Comparison of ENCODE assay signal across 18 cellular contexts in genomic region chr3:127288343-127288742, GRCh38. TPM values are rescaled to one million over a fixed set of nuclear protein-coding genes. Genes with fewer than 3 reads are reported as not detected.
DNase-seq lines count a peak whose midpoint lies in the region; ATAC-seq and TF ChIP-seq lines count a peak whose summit lies in the region.
"Had no signal": no experiment of that assay in that cellular context is flagged by ENCODE, and none has a peak within 500 bp of the region (broad histone marks: within the 10 kb centered on the region; RNA-seq: fewer than 3 reads in every experiment).

No MANE protein-coding gene starts in this region.

- H3K36me3 ChIP-seq in esophagus muscularis mucosa: no peaks in the 10 kb centered on the region
- H3K36me3 ChIP-seq: HAP-1 had no signal

- 94% methylated on average over 16 of the region's 17 CpGs for WGBS in esophagus muscularis mucosa

- no peak for DNase-seq in stimulated activated naive CD8-positive, alpha-beta T cell treated with anti-CD3 and anti-CD28 coated beads, Interleukin-15, amount 100 ng/mL, for 72 hours
- DNase-seq in stimulated activated naive CD8-positive, alpha-beta T cell treated with anti-CD3 and anti-CD28 coated beads, Interleukin-15, Interleukin-2, amounts not matched to agents 100 U/mL and 50 U/mL, for 24 hours: no peak
- peak; percentile 62 for DNase-seq in esophagus muscularis mucosa (ENCODE audit: extremely low spot score)
- no peak for DNase-seq in stimulated activated effector memory CD8-positive, alpha-beta T cell treated with anti-CD3 and anti-CD28 coated beads, Interleukin-12 subunit alpha, Interleukin-12 subunit beta, amount 100 ng/mL, for 72 hours (ENCODE audit: low spot score in 2 of 2)
- no peak for DNase-seq in ecto neural progenitor cell (ENCODE audit: low spot score)
- DNase-seq: C1 segment of cervical spinal cord, Calu3, COR-L47, GF-D8, GM23248 had no signal

- H3K36me3 Mint-ChIP-seq in stimulated activated effector memory CD8-positive, alpha-beta T cell treated with anti-CD3 and anti-CD28 coated beads, Interleukin-12 subunit alpha, Interleukin-12 subunit beta, amount 100 ng/mL, for 72 hours: no peaks in the 10 kb centered on the region
- H3K36me3 Mint-ChIP-seq: CD4-positive, alpha-beta memory T cell had no signal

- no peak for TF ChIP-seq CTCF in esophagus muscularis mucosa (IDR thresholded peaks at IDR 0.05)

- peaks cover 15% of the 10 kb centered on the region for H3K27me3 Mint-ChIP-seq in stimulated activated naive CD8-positive, alpha-beta T cell treated with anti-CD3 and anti-CD28 coated beads, Interleukin-15, amount 100 ng/mL, for 72 hours

- peak; percentile 6 for ATAC-seq in stimulated activated naive CD8-positive, alpha-beta T cell treated with anti-CD3 and anti-CD28 coated beads, Interleukin-15, amount 100 ng/mL, for 72 hours
- no peak for ATAC-seq in stimulated activated naive CD8-positive, alpha-beta T cell treated with anti-CD3 and anti-CD28 coated beads, Interleukin-15, Interleukin-2, amounts not matched to agents 100 U/mL and 50 U/mL, for 24 hours
- peak; percentile 11 for ATAC-seq in stimulated activated effector memory CD8-positive, alpha-beta T cell treated with anti-CD3 and anti-CD28 coated beads, Interleukin-12 subunit alpha, Interleukin-12 subunit beta, amount 100 ng/mL, for 72 hours
- ATAC-seq in GM18517 (IDR thresholded peaks at IDR 0.05; ENCODE audit: unreplicated experiment): no peak

- H3K4me1 ChIP-seq in esophagus muscularis mucosa: no peaks in the 10 kb centered on the region
- H3K4me1 ChIP-seq: HAP-1 had no signal

- intact Hi-C loops in esophagus muscularis mucosa (cut with DNase I): no loop called here

- no peak overlapping the region for H3K4me3 Mint-ChIP-seq in stimulated activated naive CD8-positive, alpha-beta T cell treated with anti-CD3 and anti-CD28 coated beads, Interleukin-15, amount 100 ng/mL, for 72 hours
- H3K4me3 Mint-ChIP-seq in stimulated activated effector memory CD8-positive, alpha-beta T cell treated with anti-CD3 and anti-CD28 coated beads, Interleukin-12 subunit alpha, Interleukin-12 subunit beta, amount 100 ng/mL, for 72 hours: no peak overlapping the region
- H3K4me3 Mint-ChIP-seq: CD4-positive, alpha-beta memory T cell had no signal

- H3K4me3 ChIP-seq in esophagus muscularis mucosa: no peak overlapping the region
- H3K4me3 ChIP-seq: GM23248, HAP-1 had no signal

- H3K27ac ChIP-seq in esophagus muscularis mucosa (replicated peaks in 1 of 4): no peak overlapping the region
- H3K27ac ChIP-seq: GM23248 had no signal

- H3K27ac Mint-ChIP-seq in stimulated activated naive CD8-positive, alpha-beta T cell treated with anti-CD3 and anti-CD28 coated beads, Interleukin-15, amount 100 ng/mL, for 72 hours: no peak overlapping the region
- H3K27ac Mint-ChIP-seq in stimulated activated effector memory CD8-positive, alpha-beta T cell treated with anti-CD3 and anti-CD28 coated beads, Interleukin-12 subunit alpha, Interleukin-12 subunit beta, amount 100 ng/mL, for 72 hours: no peak overlapping the region
- H3K27ac Mint-ChIP-seq: CD4-positive, alpha-beta memory T cell had no signal

- H3K9me3 ChIP-seq in esophagus muscularis mucosa: no peaks in the 10 kb centered on the region
- H3K9me3 ChIP-seq: HAP-1 had no signal

- no peak for TF ChIP-seq POLR2A in esophagus muscularis mucosa (IDR thresholded peaks at IDR 0.05; ENCODE audit: low read depth)

- H3K4me1 Mint-ChIP-seq in stimulated activated naive CD8-positive, alpha-beta T cell treated with anti-CD3 and anti-CD28 coated beads, Interleukin-15, amount 100 ng/mL, for 72 hours: no peaks in the 10 kb centered on the region
- peaks cover 6% of the 10 kb centered on the region for H3K4me1 Mint-ChIP-seq in stimulated activated effector memory CD8-positive, alpha-beta T cell treated with anti-CD3 and anti-CD28 coated beads, Interleukin-12 subunit alpha, Interleukin-12 subunit beta, amount 100 ng/mL, for 72 hours
- H3K4me1 Mint-ChIP-seq: CD4-positive, alpha-beta memory T cell had no signal

- no peak for TF ChIP-seq EP300 in esophagus muscularis mucosa (IDR thresholded peaks at IDR 0.05)

- H3K9me3 Mint-ChIP-seq in stimulated activated naive CD8-positive, alpha-beta T cell treated with anti-CD3 and anti-CD28 coated beads, Interleukin-15, amount 100 ng/mL, for 72 hours: peaks cover 23 to 28% of the 10 kb centered on the region in 2 donors
- H3K9me3 Mint-ChIP-seq in stimulated activated effector memory CD8-positive, alpha-beta T cell treated with anti-CD3 and anti-CD28 coated beads, Interleukin-12 subunit alpha, Interleukin-12 subunit beta, amount 100 ng/mL, for 72 hours: peaks cover 10% of the 10 kb centered on the region

- H3K27me3 ChIP-seq in esophagus muscularis mucosa: no peaks in the 10 kb centered on the region

RNA-seq across cellular contexts. Expression of gene PRR20G, which starts 0.5 kb away (rescaled TPM):
- total RNA-seq in esophagus muscularis mucosa: not detected
- total RNA-seq: A172; A673; Calu3; CD4-positive, alpha-beta memory T cell; Daoy; G401; GM23248; H4 had no signal

Comparison
In these comparisons a context has a peak if more than half of its experiments do, and no peak if none do; other contexts are left out.
1. ATAC-seq: peak in stimulated activated naive CD8-positive, alpha-beta T cell treated with anti-CD3 and anti-CD28 coated beads, Interleukin-15, amount 100 ng/mL, for 72 hours (single experiment) and stimulated activated effector memory CD8-positive, alpha-beta T cell treated with anti-CD3 and anti-CD28 coated beads, Interleukin-12 subunit alpha, Interleukin-12 subunit beta, amount 100 ng/mL, for 72 hours (single experiment); none in stimulated activated naive CD8-positive, alpha-beta T cell treated with anti-CD3 and anti-CD28 coated beads, Interleukin-15, Interleukin-2, amounts not matched to agents 100 U/mL and 50 U/mL, for 24 hours (single experiment) and GM18517 (single experiment).